Comparison of ENCODE assay signal across 16 cellular contexts in the genomic region with DNA sequence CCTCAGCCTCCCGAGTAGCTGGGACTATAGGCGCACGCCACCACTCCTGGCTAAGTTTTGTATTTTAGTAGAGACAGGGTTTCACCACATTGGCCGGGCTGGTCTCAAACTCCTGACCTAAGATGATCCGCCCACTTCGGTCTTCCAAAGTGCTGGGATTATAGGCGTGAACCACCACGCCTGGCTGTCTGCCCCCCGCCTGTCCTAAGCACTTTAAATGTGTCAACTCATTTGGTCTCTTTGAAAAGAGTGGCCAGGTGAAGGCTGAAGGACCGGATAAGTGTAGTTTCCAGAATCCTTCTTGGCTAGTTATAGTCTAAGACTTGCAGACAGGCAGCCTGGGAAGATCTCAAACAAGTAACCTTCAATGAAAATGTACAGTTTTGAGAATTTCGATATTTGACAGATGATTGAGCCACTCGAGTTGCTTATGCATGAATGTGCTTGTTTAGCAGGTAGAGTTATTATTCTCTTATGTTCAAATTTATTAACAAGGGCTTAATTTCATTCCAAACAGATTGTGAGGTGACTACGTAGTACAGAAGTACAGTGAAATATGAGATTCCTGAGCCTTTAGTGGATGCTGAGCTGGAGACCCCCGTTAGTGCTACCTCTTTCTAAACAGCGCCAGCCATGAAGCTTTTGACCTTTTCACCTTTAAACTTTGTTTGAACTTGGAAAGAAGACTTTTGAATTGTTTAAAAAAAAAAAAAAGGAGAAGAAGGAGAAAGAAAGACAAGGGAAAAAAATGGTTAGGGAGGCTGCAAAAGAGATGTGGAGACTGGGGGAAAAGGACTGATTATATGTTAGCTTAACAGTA.
DNase-seq lines count a peak whose midpoint lies in the region; TF ChIP-seq lines count a peak whose summit lies in the region.
"Had no signal": no experiment of that assay in that cellular context is flagged by ENCODE, and none has a peak within 500 bp of the region (broad histone marks: within the 10 kb centered on the region; RNA-seq: fewer than 3 reads in every experiment).

No MANE protein-coding gene starts in this region.

- no peak for TF ChIP-seq EP300 in esophagus muscularis mucosa (IDR thresholded peaks at IDR 0.05)

- no peaks in the 10 kb centered on the region for H3K36me3 Mint-ChIP-seq in activated T-helper 1 cell treated with anti-CD3 and anti-CD28 coated beads, Interleukin-12 subunit alpha, Interleukin-12 subunit beta, Interleukin-2, Interleukin-4 antibody, amounts not matched to agents 30 ng/mL and 10 ng/mL and 1 ng/mL, durations not matched to agents 14 hours and 24 hours and 36 hours (ENCODE audit: low read depth)

- CTCF ChIA-PET in AG04450 (lab: Charles Lee): interaction anchor here (0.7 to 2.0 kb wide), 6 partner anchors 24 to 305 kb away, joined by 3 to 6 read pairs (median 4); no protein-coding TSS in a partner anchor

- H3K36me3 ChIP-seq in esophagus muscularis mucosa (no peaks in the 10 kb centered on the region), osteoblast (ENCODE audit: insufficient read depth, low read length) (no peaks in the 10 kb centered on the region), colonic mucosa (no peaks in the 10 kb centered on the region)
- H3K36me3 ChIP-seq: neutrophil had no signal

- H3K4me3 Mint-ChIP-seq in activated T-helper 1 cell treated with anti-CD3 and anti-CD28 coated beads, Interleukin-12 subunit alpha, Interleukin-12 subunit beta, Interleukin-2, Interleukin-4 antibody, amounts not matched to agents 30 ng/mL and 10 ng/mL and 1 ng/mL, durations not matched to agents 14 hours and 24 hours and 36 hours: no peak overlapping the region

- DNase-seq in AG04450 (ENCODE audit: low read depth, low spot score) (no peak), NCI-H69 (lab: John Stamatoyannopoulos, UW) (peak; percentile 84), esophagus muscularis mucosa (ENCODE audit: extremely low spot score) (no peak), osteoblast (ENCODE audit: insufficient read length, low spot score, missing footprints) (no peak), colonic mucosa (no peak), anterior cingulate cortex (lab: John Stamatoyannopoulos, UW) (no peak), cerebellar nuclear complex (lab: John Stamatoyannopoulos, UW) (no peak)
- no peak for DNase-seq in activated T-helper 1 cell treated with anti-CD3 and anti-CD28 coated beads, Interleukin-12 subunit alpha, Interleukin-12 subunit beta, Interleukin-2, Interleukin-4 antibody, amounts not matched to agents 30 ng/mL and 10 ng/mL and 1 ng/mL, durations not matched to agents 14 hours and 24 hours and 36 hours (ENCODE audit: low spot score)
- DNase-seq: activated CD4-positive, alpha-beta T cell treated with anti-CD3 and anti-CD28 coated beads for 4 hours; effector memory CD4-positive, alpha-beta T cell; KG1; NCI-H1092 had no signal

- H3K4me1 ChIP-seq in esophagus muscularis mucosa (peaks cover 9 to 48% (median 40%) of the 10 kb centered on the region in 4 donors), osteoblast (ENCODE audit: insufficient read depth, low read length) (peaks cover 36% of the 10 kb centered on the region), colonic mucosa (no peaks in the 10 kb centered on the region)

- H3K79me2 ChIP-seq in osteoblast (ENCODE audit: insufficient read depth, low read length): no peaks in the 10 kb centered on the region

- no peaks in the 10 kb centered on the region for H3K9me3 ChIP-seq in AG04450 (ENCODE audit: control insufficient read depth, insufficient read depth, low read length)
- no peaks in the 10 kb centered on the region for H3K9me3 ChIP-seq in esophagus muscularis mucosa
- peaks cover 2% of the 10 kb centered on the region for H3K9me3 ChIP-seq in osteoblast (ENCODE audit: low read depth, low read length)
- H3K9me3 ChIP-seq in colonic mucosa: no peaks in the 10 kb centered on the region
- H3K9me3 ChIP-seq: neutrophil had no signal

- peaks cover 40% of the 10 kb centered on the region for H3K4me1 Mint-ChIP-seq in activated T-helper 1 cell treated with anti-CD3 and anti-CD28 coated beads, Interleukin-12 subunit alpha, Interleukin-12 subunit beta, Interleukin-2, Interleukin-4 antibody, amounts not matched to agents 30 ng/mL and 10 ng/mL and 1 ng/mL, durations not matched to agents 14 hours and 24 hours and 36 hours (ENCODE audit: low read depth)

- peak overlapping the region; percentile 2 for H3K4me2 ChIP-seq in osteoblast (ENCODE audit: insufficient read depth, low read length)

- H3K4me3 ChIP-seq in AG04450 (ENCODE audit: low read depth, low read length): no peak overlapping the region
- no peak overlapping the region for H3K4me3 ChIP-seq in esophagus muscularis mucosa
- H3K4me3 ChIP-seq in osteoblast (ENCODE audit: insufficient read depth, low read length): no peak overlapping the region
- no peak overlapping the region for H3K4me3 ChIP-seq in colonic mucosa
- H3K4me3 ChIP-seq: skin epidermis had no signal

- TF ChIP-seq POLR2A in esophagus muscularis mucosa (IDR thresholded peaks at IDR 0.05; ENCODE audit: low read depth): no peak

- H2AFZ ChIP-seq in osteoblast (ENCODE audit: low read length): no peak overlapping the region

- POLR2A ChIA-PET in AG04450 (lab: Yijun Ruan, JAX): interaction anchor here (0.6 to 1.4 kb wide), 9 partner anchors 13 to 162 kb away, joined by 3 to 6 read pairs (median 5); no protein-coding TSS in a partner anchor

- no peaks in the 10 kb centered on the region for H3K27me3 ChIP-seq in AG04450 (ENCODE audit: control insufficient read depth, insufficient read depth, low read length)
- H3K27me3 ChIP-seq in esophagus muscularis mucosa: no peaks in the 10 kb centered on the region
- no peaks in the 10 kb centered on the region for H3K27me3 ChIP-seq in osteoblast (ENCODE audit: insufficient read depth, low read length)
- H3K27me3 ChIP-seq in colonic mucosa: no peaks in the 10 kb centered on the region
- H3K27me3 ChIP-seq: neutrophil had no signal

- TF ChIP-seq CTCF in AG04450 (IDR thresholded peaks at IDR 0.05; ENCODE audit: low read depth, low read length) (no peak), esophagus muscularis mucosa (IDR thresholded peaks at IDR 0.05) (no peak), osteoblast (IDR thresholded peaks at IDR 0.05; ENCODE audit: extremely low read depth, low read depth, low read length) (no peak), colonic mucosa (IDR thresholded peaks at IDR 0.05) (no peak)

- no peaks in the 10 kb centered on the region for H3K9me3 Mint-ChIP-seq in activated T-helper 1 cell treated with anti-CD3 and anti-CD28 coated beads, Interleukin-12 subunit alpha, Interleukin-12 subunit beta, Interleukin-2, Interleukin-4 antibody, amounts not matched to agents 30 ng/mL and 10 ng/mL and 1 ng/mL, durations not matched to agents 14 hours and 24 hours and 36 hours
- H3K9me3 Mint-ChIP-seq: activated naive CD4-positive, alpha-beta T cell treated with anti-CD3 and anti-CD28 coated beads, Interleukin-2, amount 50 U/mL, for 72 hours had no signal

- H3K27me3 Mint-ChIP-seq in activated T-helper 1 cell treated with anti-CD3 and anti-CD28 coated beads, Interleukin-12 subunit alpha, Interleukin-12 subunit beta, Interleukin-2, Interleukin-4 antibody, amounts not matched to agents 30 ng/mL and 10 ng/mL and 1 ng/mL, durations not matched to agents 14 hours and 24 hours and 36 hours (ENCODE audit: insufficient read depth): no peaks in the 10 kb centered on the region

- H3K9ac ChIP-seq in colonic mucosa (ENCODE audit: low read depth in 2 of 2, low read length in 2 of 2): no peak overlapping the region

- H3K27ac ChIP-seq in AG04450 (ENCODE audit: low read depth, low read length): peak overlapping the region; percentile 81
- H3K27ac ChIP-seq in esophagus muscularis mucosa (replicated peaks in 1 of 4): peak overlapping the region; percentile 47 to 63 (median 52)
- H3K27ac ChIP-seq in osteoblast (ENCODE audit: low read depth, low read length): peak overlapping the region; percentile 56
- no peak overlapping the region for H3K27ac ChIP-seq in colonic mucosa
- H3K27ac ChIP-seq: HL-60, neutrophil, skin epidermis had no signal

- no peak overlapping the region for H3K27ac Mint-ChIP-seq in activated T-helper 1 cell treated with anti-CD3 and anti-CD28 coated beads, Interleukin-12 subunit alpha, Interleukin-12 subunit beta, Interleukin-2, Interleukin-4 antibody, amounts not matched to agents 30 ng/mL and 10 ng/mL and 1 ng/mL, durations not matched to agents 14 hours and 24 hours and 36 hours
- H3K27ac Mint-ChIP-seq: activated naive CD4-positive, alpha-beta T cell treated with anti-CD3 and anti-CD28 coated beads, Interleukin-2, amount 50 U/mL, for 72 hours had no signal

- intact Hi-C loops in esophagus muscularis mucosa (cut with DNase I) (no loop called here), colonic mucosa (cut with DNase I) (no loop called here)
- intact Hi-C loops in activated T-helper 1 cell treated with anti-CD3 and anti-CD28 coated beads, Interleukin-12 subunit alpha, Interleukin-12 subunit beta, Interleukin-2, Interleukin-4 antibody, amounts not matched to agents 30 ng/mL and 10 ng/mL and 1 ng/mL, durations not matched to agents 14 hours and 24 hours and 36 hours (cut with micrococcal nuclease): no loop called here

- no peaks in the 10 kb centered on the region for H4K20me1 ChIP-seq in osteoblast (ENCODE audit: insufficient read depth, low read length)

- 71% methylated on average over 15 of the region's 15 CpGs for WGBS in esophagus muscularis mucosa
